ENCODE assay signal across 11 cellular contexts in genomic region chr1:172761581-172762025, GRCh38.
DNase-seq lines count a peak whose midpoint lies in the region; ATAC-seq, FAIRE-seq and TF ChIP-seq lines count a peak whose summit lies in the region.
"Had no signal": no experiment of that assay in that cellular context is flagged by ENCODE, and none has a peak within 500 bp of the region (broad histone marks: within the 10 kb centered on the region; RNA-seq: fewer than 3 reads in every experiment).

No MANE protein-coding gene starts in this region.

- H3K36me3 ChIP-seq in adipocyte (ENCODE audit: control insufficient read depth, insufficient read depth, low read length, severe bottlenecking) (no peaks in the 10 kb centered on the region), upper lobe of left lung (no peaks in the 10 kb centered on the region), right lobe of liver (no peaks in the 10 kb centered on the region)

- TF ChIP-seq CTCF in fibroblast of the aortic adventitia (IDR thresholded peaks at IDR 0.05; ENCODE audit: insufficient read depth, low read length) (no peak), upper lobe of left lung (IDR thresholded peaks at IDR 0.05) (no peak), right lobe of liver (IDR thresholded peaks at IDR 0.05) (no peak)

- H3K4me3 ChIP-seq in adipocyte (ENCODE audit: low read length): no peak overlapping the region
- no peak overlapping the region for H3K4me3 ChIP-seq in fibroblast of the aortic adventitia (ENCODE audit: low read depth, low read length)
- no peak overlapping the region for H3K4me3 ChIP-seq in upper lobe of left lung
- H3K4me3 ChIP-seq in right lobe of liver: no peak overlapping the region

- ATAC-seq in upper lobe of left lung (ENCODE audit: low FRiP score in 2 of 2) (no peak), right lobe of liver (no peak), GM21717 (IDR thresholded peaks at IDR 0.05; ENCODE audit: unreplicated experiment) (no peak)

- H3K9ac ChIP-seq in adipocyte (ENCODE audit: low read length): no peak overlapping the region

- H3K4me1 ChIP-seq in adipocyte (ENCODE audit: control insufficient read depth, insufficient read depth, low read length) (no peaks in the 10 kb centered on the region), upper lobe of left lung (no peaks in the 10 kb centered on the region), right lobe of liver (no peaks in the 10 kb centered on the region)

- no peaks in the 10 kb centered on the region for H3K27me3 ChIP-seq in adipocyte (replicated peaks; ENCODE audit: control insufficient read depth, insufficient read depth, low read length)
- H3K27me3 ChIP-seq in upper lobe of left lung: no peaks in the 10 kb centered on the region
- H3K27me3 ChIP-seq in right lobe of liver: no peaks in the 10 kb centered on the region

- no peak overlapping the region for H3K27ac ChIP-seq in upper lobe of left lung
- no peak overlapping the region for H3K27ac ChIP-seq in right lobe of liver

- no peak for TF ChIP-seq POLR2A in upper lobe of left lung (IDR thresholded peaks at IDR 0.05)
- TF ChIP-seq POLR2A in right lobe of liver (IDR thresholded peaks at IDR 0.05): no peak

- TF ChIP-seq EP300 in upper lobe of left lung (IDR thresholded peaks at IDR 0.05): no peak

- H3K9me3 ChIP-seq in adipocyte (ENCODE audit: control insufficient read depth, low read length) (no peaks in the 10 kb centered on the region), upper lobe of left lung (no peaks in the 10 kb centered on the region), right lobe of liver (no peaks in the 10 kb centered on the region)

- DNase-seq in AG08395 (ENCODE audit: low spot score): peak; percentile 19
- peak; percentile 47 for DNase-seq in HTR-8/SVneo (ENCODE audit: insufficient read length, low spot score)
- peak; percentile 37 for DNase-seq in adipocyte (ENCODE audit: low read depth)
- peak; percentile 63 for DNase-seq in fibroblast of the aortic adventitia (ENCODE audit: low read depth)
- no peak for DNase-seq in upper lobe of left lung
- DNase-seq in DMS153 (lab: John Stamatoyannopoulos, UW): no peak
- no peak for DNase-seq in right lobe of liver
- DNase-seq: midbrain, NCI-H187, NCI-H524 treated with DMSO at 0.1 percent for 48 hours had no signal

- 74 to 76% methylated on average over 1 of the region's 1 CpG for WGBS in upper lobe of left lung, 2 donors
- WGBS in right lobe of liver (ENCODE audit: insufficient coverage, low coverage, low lambda C conversion rate, missing lambda C conversion rate): 62% methylated on average over 1 of the region's 1 CpG

- intact Hi-C loops in right lobe of liver (cut with DNase I): no loop called here

- no peak for FAIRE-seq in HTR-8/SVneo (lab: Jason Lieb, UNC)

Comparison
In these comparisons a context has a peak if more than half of its experiments do, and no peak if none do; other contexts are left out.
1. DNase-seq: peak in AG08395 (single experiment), HTR-8/SVneo (single experiment), adipocyte (single experiment) and fibroblast of the aortic adventitia (single experiment); none in upper lobe of left lung (0 of 2), DMS153 (single experiment) and right lobe of liver (0 of 3).